ENCODE assay signal across 1 cellular context in the genomic region with DNA sequence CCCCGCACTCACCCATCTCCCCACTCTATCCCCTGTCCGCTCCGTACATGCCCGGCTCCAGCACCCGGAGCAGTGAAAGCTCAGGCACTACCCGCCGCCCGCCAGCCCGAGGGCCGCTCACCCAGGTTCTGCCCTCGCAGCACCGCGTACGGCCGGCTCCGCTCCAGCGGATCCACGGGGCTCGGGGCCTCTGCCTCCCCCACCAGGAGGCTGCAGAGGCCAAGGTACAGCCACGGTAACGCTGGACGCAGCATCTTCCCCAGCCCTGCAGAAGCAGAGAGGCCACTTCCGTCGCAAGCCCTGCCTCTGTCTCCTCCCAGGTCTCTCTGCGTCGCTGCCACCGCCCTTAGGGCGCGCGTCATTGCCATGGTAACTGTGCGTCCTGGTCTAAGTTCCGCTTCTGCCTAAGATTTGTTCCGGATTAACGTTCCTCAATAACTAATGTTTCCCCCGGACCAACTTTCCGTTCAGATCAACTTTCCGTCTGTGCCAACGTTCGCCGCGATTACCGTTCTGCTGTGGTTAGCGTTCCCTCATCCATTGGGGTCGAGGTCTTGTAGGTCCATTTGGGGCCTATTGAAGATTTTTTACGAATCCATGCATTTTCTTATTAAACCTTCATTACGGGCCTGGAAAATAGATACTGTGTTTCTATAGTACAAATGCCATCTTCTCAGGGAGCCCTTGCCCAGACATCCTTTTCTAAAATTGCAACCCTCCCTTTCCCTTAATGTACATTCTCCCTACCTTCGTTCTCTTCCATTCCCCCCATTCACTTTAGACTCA.
TF ChIP-seq lines count a peak whose summit lies in the region.

TSS of gene C12orf76 (minus strand) at position 281 of the 786 bp plus-strand sequence. CDS start at position 254, 27 bp downstream.

TF ChIP-seq in HepG2, 621 proteins besides CTCF, POLR2A, EP300 and RAD21 (continued from another document and continues in another):
- TF ChIP-seq ZFP91 (CRISPR knock-in tag; IDR thresholded peaks at IDR 0.05; ENCODE audit: borderline replicate concordance): peak; percentile 75
- peak; percentile 88 for TF ChIP-seq MXD4 (CRISPR knock-in tag; IDR thresholded peaks at IDR 0.05)
- TF ChIP-seq TFDP1 (CRISPR knock-in tag; IDR thresholded peaks at IDR 0.05; ENCODE audit: borderline replicate concordance): 0 out of 2 replicates have a peak, but pooled peaks have one; percentile 45
- TF ChIP-seq SIN3B (IDR thresholded peaks at IDR 0.05; ENCODE audit: low read length): peak; percentile 81
- TF ChIP-seq RXRA (CRISPR knock-in tag; IDR thresholded peaks at IDR 0.05): peak; percentile 85
- TF ChIP-seq ZBTB33 (CRISPR knock-in tag; IDR thresholded peaks at IDR 0.05): peak; percentile 55; the same call in 1 of the 2 replicates
- peak; percentile 95 for TF ChIP-seq GATAD1 (CRISPR knock-in tag; IDR thresholded peaks at IDR 0.05)
- TF ChIP-seq TP53 (CRISPR knock-in tag; conservative IDR thresholded peaks at IDR 0.05): no peak
- no peak for TF ChIP-seq ZNF3 (CRISPR knock-in tag; IDR thresholded peaks at IDR 0.05)
- 0 out of 2 replicates have a peak, but pooled peaks have one; percentile 15 for TF ChIP-seq BRCA1 (CRISPR knock-in tag; IDR thresholded peaks at IDR 0.05)
- TF ChIP-seq MYC (CRISPR knock-in tag; IDR thresholded peaks at IDR 0.05; ENCODE audit: borderline replicate concordance): peak; percentile 86
- TF ChIP-seq FOXJ3 (CRISPR knock-in tag; IDR thresholded peaks at IDR 0.05; ENCODE audit: borderline replicate concordance): 0 out of 2 replicates have a peak, but pooled peaks have one; percentile 72
- TF ChIP-seq YEATS2 (CRISPR knock-in tag; IDR thresholded peaks at IDR 0.05; ENCODE audit: borderline replicate concordance): peak; percentile 96
- peak; percentile 75; the same call in 1 of the 2 replicates for TF ChIP-seq NCOA1 (CRISPR knock-in tag; IDR thresholded peaks at IDR 0.05)
- TF ChIP-seq ZMYM2 (CRISPR knock-in tag; IDR thresholded peaks at IDR 0.05): no peak
- TF ChIP-seq ZNF296 (CRISPR knock-in tag; conservative IDR thresholded peaks at IDR 0.05): no peak; the same call in 1 of the 2 replicates
- peak; percentile 76 for TF ChIP-seq AKAP8 (CRISPR knock-in tag; IDR thresholded peaks at IDR 0.05)
- TF ChIP-seq ZNF850 (CRISPR knock-in tag; conservative IDR thresholded peaks at IDR 0.05): no peak
- TF ChIP-seq ZSCAN12 (CRISPR knock-in tag; IDR thresholded peaks at IDR 0.05): peak; percentile 23; the same call in 1 of the 2 replicates
- TF ChIP-seq ZNF552 (CRISPR knock-in tag; IDR thresholded peaks at IDR 0.05; ENCODE audit: borderline replicate concordance): no peak
- TF ChIP-seq ZBTB20 (CRISPR knock-in tag; IDR thresholded peaks at IDR 0.05; ENCODE audit: borderline replicate concordance, low read depth): peak; percentile 77; the same call in 1 of the 2 replicates
- TF ChIP-seq, protein P1, sequence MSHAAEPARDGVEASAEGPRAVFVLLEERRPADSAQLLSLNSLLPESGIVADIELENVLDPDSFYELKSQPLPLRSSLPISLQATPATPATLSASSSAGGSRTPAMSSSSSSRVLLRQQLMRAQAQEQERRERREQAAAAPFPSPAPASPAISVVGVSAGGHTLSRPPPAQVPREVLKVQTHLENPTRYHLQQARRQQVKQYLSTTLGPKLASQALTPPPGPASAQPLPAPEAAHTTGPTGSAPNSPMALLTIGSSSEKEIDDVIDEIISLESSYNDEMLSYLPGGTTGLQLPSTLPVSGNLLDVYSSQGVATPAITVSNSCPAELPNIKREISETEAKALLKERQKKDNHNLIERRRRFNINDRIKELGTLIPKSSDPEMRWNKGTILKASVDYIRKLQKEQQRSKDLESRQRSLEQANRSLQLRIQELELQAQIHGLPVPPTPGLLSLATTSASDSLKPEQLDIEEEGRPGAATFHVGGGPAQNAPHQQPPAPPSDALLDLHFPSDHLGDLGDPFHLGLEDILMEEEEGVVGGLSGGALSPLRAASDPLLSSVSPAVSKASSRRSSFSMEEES (CRISPR knock-in tag; IDR thresholded peaks at IDR 0.05): 0 out of 2 replicates have a peak, but pooled peaks have one; percentile 54
- TF ChIP-seq MTA1 (CRISPR knock-in tag; IDR thresholded peaks at IDR 0.05; ENCODE audit: borderline replicate concordance): peak; percentile 77; the same call in 1 of the 2 replicates
- TF ChIP-seq ZNF496 (CRISPR knock-in tag; IDR thresholded peaks at IDR 0.05; ENCODE audit: insufficient replicate concordance): no peak
- no peak for TF ChIP-seq SSRP1 (CRISPR knock-in tag; IDR thresholded peaks at IDR 0.05)
- no peak for TF ChIP-seq TCF12 (IDR thresholded peaks at IDR 0.05)
- TF ChIP-seq TCF12 (CRISPR knock-in tag; IDR thresholded peaks at IDR 0.05): no peak
- no peak for TF ChIP-seq ARNT (IDR thresholded peaks at IDR 0.05)
- TF ChIP-seq SNRNP70 (IDR thresholded peaks at IDR 0.05; ENCODE audit: low read depth, low read length): no peak
- peak in 1 of 2 experiments; percentile 18; a peak in 1 of 4 replicates for TF ChIP-seq MAFK (conservative IDR thresholded peaks at IDR 0.05 in 1 of 2, IDR thresholded peaks at IDR 0.05 in 1 of 2; ENCODE audit: low read length in 2 of 2)
- TF ChIP-seq, protein P2, sequence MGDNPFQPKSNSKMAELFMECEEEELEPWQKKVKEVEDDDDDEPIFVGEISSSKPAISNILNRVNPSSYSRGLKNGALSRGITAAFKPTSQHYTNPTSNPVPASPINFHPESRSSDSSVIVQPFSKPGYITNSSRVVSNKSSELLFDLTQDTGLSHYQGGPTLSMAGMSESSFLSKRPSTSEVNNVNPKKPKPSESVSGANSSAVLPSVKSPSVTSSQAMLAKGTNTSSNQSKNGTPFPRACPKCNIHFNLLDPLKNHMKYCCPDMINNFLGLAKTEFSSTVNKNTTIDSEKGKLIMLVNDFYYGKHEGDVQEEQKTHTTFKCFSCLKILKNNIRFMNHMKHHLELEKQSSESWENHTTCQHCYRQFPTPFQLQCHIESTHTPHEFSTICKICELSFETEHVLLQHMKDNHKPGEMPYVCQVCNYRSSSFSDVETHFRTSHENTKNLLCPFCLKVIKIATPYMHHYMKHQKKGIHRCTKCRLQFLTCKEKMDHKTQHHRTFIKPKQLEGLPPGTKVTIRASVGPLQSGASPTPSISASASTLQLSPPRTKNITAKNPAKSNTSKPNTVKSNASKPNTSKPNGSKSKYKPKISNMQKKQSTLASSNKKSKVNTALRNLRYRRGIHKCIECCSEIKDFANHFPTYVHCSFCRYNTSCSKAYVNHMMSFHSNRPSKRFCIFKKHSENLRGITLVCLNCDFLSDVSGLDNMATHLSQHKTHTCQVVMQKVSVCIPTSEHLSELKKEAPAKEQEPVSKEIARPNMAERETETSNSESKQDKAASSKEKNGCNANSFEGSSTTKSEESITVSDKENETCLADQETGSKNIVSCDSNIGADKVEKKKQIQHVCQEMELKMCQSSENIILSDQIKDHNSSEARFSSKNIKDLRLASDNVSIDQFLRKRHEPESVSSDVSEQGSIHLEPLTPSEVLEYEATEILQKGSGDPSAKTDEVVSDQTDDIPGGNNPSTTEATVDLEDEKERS (CRISPR knock-in tag; IDR thresholded peaks at IDR 0.05): peak; percentile 92
- peak; percentile 89; the same call in 1 of the 2 replicates for TF ChIP-seq ZNF124 (CRISPR knock-in tag; IDR thresholded peaks at IDR 0.05)
- TF ChIP-seq MXD3 (CRISPR knock-in tag; IDR thresholded peaks at IDR 0.05): peak; percentile 75; the same call in 1 of the 2 replicates
- TF ChIP-seq MXD1 (CRISPR knock-in tag; IDR thresholded peaks at IDR 0.05): peak; percentile 48; the same call in 1 of the 2 replicates
- TF ChIP-seq ZFY (CRISPR knock-in tag; IDR thresholded peaks at IDR 0.05): peak; percentile 86
- TF ChIP-seq ZNF432 (CRISPR knock-in tag; IDR thresholded peaks at IDR 0.05; ENCODE audit: borderline replicate concordance): no peak
- TF ChIP-seq NONO (IDR thresholded peaks at IDR 0.05): no peak
- TF ChIP-seq NONO (CRISPR knock-in tag; conservative IDR thresholded peaks at IDR 0.05): peak; percentile 85
- peak; percentile 97 for TF ChIP-seq SIN3A (IDR thresholded peaks at IDR 0.05; ENCODE audit: borderline replicate concordance, low read depth, low read length)
- TF ChIP-seq, protein P3, sequence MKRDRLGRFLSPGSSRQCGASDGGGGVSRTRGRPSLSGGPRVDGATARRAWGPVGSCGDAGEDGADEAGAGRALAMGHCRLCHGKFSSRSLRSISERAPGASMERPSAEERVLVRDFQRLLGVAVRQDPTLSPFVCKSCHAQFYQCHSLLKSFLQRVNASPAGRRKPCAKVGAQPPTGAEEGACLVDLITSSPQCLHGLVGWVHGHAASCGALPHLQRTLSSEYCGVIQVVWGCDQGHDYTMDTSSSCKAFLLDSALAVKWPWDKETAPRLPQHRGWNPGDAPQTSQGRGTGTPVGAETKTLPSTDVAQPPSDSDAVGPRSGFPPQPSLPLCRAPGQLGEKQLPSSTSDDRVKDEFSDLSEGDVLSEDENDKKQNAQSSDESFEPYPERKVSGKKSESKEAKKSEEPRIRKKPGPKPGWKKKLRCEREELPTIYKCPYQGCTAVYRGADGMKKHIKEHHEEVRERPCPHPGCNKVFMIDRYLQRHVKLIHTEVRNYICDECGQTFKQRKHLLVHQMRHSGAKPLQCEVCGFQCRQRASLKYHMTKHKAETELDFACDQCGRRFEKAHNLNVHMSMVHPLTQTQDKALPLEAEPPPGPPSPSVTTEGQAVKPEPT (CRISPR knock-in tag; IDR thresholded peaks at IDR 0.05; ENCODE audit: low read depth): 0 out of 2 replicates have a peak, but pooled peaks have one; percentile 24
- peak; percentile 82 for TF ChIP-seq PAXIP1 (CRISPR knock-in tag; conservative IDR thresholded peaks at IDR 0.05)
- TF ChIP-seq ZNF33A (CRISPR knock-in tag; IDR thresholded peaks at IDR 0.05; ENCODE audit: borderline replicate concordance): no peak
